ENCODE assay signal across 8 cellular contexts in genomic region chr7:34087892-34088891, GRCh38.
DNase-seq lines count a peak whose midpoint lies in the region; ATAC-seq and TF ChIP-seq lines count a peak whose summit lies in the region.

No MANE protein-coding gene starts in this region.

- no peaks in the 10 kb centered on the region for H3K9me3 Mint-ChIP-seq in Calu3 (ENCODE audit: low read depth, unreplicated experiment)
- H3K9me3 Mint-ChIP-seq in T-cell: no peaks in the 10 kb centered on the region
- peaks cover 2% of the 10 kb centered on the region for H3K9me3 Mint-ChIP-seq in activated CD4-positive, alpha-beta T cell treated with anti-CD3 and anti-CD28 coated beads, Interleukin-2, amount 10 ng/mL, durations not matched to agents 7 days and 5 days

- H3K27ac Mint-ChIP-seq in Calu3 (ENCODE audit: unreplicated experiment): no peak overlapping the region
- H3K27ac Mint-ChIP-seq in T-cell: no peak overlapping the region
- no peak overlapping the region for H3K27ac Mint-ChIP-seq in activated CD4-positive, alpha-beta T cell treated with anti-CD3 and anti-CD28 coated beads, Interleukin-2, amount 10 ng/mL, durations not matched to agents 7 days and 5 days

- CTCF ChIA-PET in Calu3 (lab: Charles Lee): interaction anchor here (0.7 to 3.3 kb wide), 13 partner anchors 18 to 509 kb away, joined by 3 to 162 read pairs (median 5); no protein-coding TSS in a partner anchor
- CTCF ChIA-PET in T-cell (lab: Charles Lee): no interaction called here
- CTCF ChIA-PET in activated CD4-positive, alpha-beta T cell treated with anti-CD3 and anti-CD28 coated beads, Interleukin-2, amount 10 ng/mL, durations not matched to agents 7 days and 5 days (lab: Charles Lee): interaction anchor here (1.1 kb wide), 1 partner anchor 19 kb away, joined by 3 read pairs; no protein-coding TSS in a partner anchor

- H3K4me1 Mint-ChIP-seq in Calu3 (ENCODE audit: low read depth, unreplicated experiment) (no peaks in the 10 kb centered on the region), T-cell (no peaks in the 10 kb centered on the region)
- no peaks in the 10 kb centered on the region for H3K4me1 Mint-ChIP-seq in activated CD4-positive, alpha-beta T cell treated with anti-CD3 and anti-CD28 coated beads, Interleukin-2, amount 10 ng/mL, durations not matched to agents 7 days and 5 days

- peak; percentile 90 for TF ChIP-seq CTCF in Calu3 (IDR thresholded peaks at IDR 0.05; ENCODE audit: unreplicated experiment)

- in situ Hi-C loops in SK-MEL-5 (cut with HindIII; ENCODE audit: low pct_unique_long_range_greater_than_20kb, low sequenced_read_pairs): no loop called here

- no peaks in the 10 kb centered on the region for H3K36me3 Mint-ChIP-seq in Calu3 (ENCODE audit: insufficient read depth, unreplicated experiment)
- H3K36me3 Mint-ChIP-seq in T-cell: no peaks in the 10 kb centered on the region
- H3K36me3 Mint-ChIP-seq in activated CD4-positive, alpha-beta T cell treated with anti-CD3 and anti-CD28 coated beads, Interleukin-2, amount 10 ng/mL, durations not matched to agents 7 days and 5 days (ENCODE audit: low read depth): no peaks in the 10 kb centered on the region

- H3K4me3 Mint-ChIP-seq in Calu3 (ENCODE audit: low read depth, unreplicated experiment) (no peak overlapping the region), T-cell (no peak overlapping the region)
- H3K4me3 Mint-ChIP-seq in activated CD4-positive, alpha-beta T cell treated with anti-CD3 and anti-CD28 coated beads, Interleukin-2, amount 10 ng/mL, durations not matched to agents 7 days and 5 days: no peak overlapping the region

- ATAC-seq in T-cell (replicated peaks in 1 of 4): no peak

- intact Hi-C loops in Calu3 (cut with micrococcal nuclease; ENCODE audit: unreplicated experiment): loop anchor here (1.0 to 10.0 kb wide), 2 partner anchors 106 to 843 kb away; no protein-coding TSS in a partner anchor

- BruUV-seq in Calu3 (replicated peaks; lab: Mats Ljungman, UMichigan): no TSS peak

- peaks cover 18% of the 10 kb centered on the region for H3K27me3 Mint-ChIP-seq in Calu3 (ENCODE audit: unreplicated experiment)
- H3K27me3 Mint-ChIP-seq in T-cell: no peaks in the 10 kb centered on the region
- H3K27me3 Mint-ChIP-seq in activated CD4-positive, alpha-beta T cell treated with anti-CD3 and anti-CD28 coated beads, Interleukin-2, amount 10 ng/mL, durations not matched to agents 7 days and 5 days: no peaks in the 10 kb centered on the region

- POLR2A ChIA-PET in T-cell (lab: Charles Lee): no interaction called here
- POLR2A ChIA-PET in activated CD4-positive, alpha-beta T cell treated with anti-CD3 and anti-CD28 coated beads, Interleukin-2, amount 10 ng/mL, durations not matched to agents 7 days and 5 days (lab: Charles Lee): no interaction called here

- DNase-seq in Calu3 (peak; percentile 79), H4 (ENCODE audit: low spot score) (peak; percentile 77), SK-MEL-5 (ENCODE audit: low read depth, low spot score) (peak; percentile 79), iPS DF 4.7 (ENCODE audit: extremely low read depth, low spot score) (peak; percentile 28), T-cell (no peak), activated T-cell treated with anti-CD3 and anti-CD28 coated beads for 4 hours (no peak)
- DNase-seq in activated CD4-positive, CD25-positive, alpha-beta regulatory T cell (lab: John Stamatoyannopoulos, UW): no peak
- no peak for DNase-seq in activated CD4-positive, alpha-beta T cell treated with anti-CD3 and anti-CD28 coated beads, Interleukin-2, amount 10 ng/mL, durations not matched to agents 7 days and 5 days

Comparison
In these comparisons a context has a peak if more than half of its experiments do, and no peak if none do; other contexts are left out.
1. DNase-seq: peak in Calu3 (single experiment), H4 (single experiment), SK-MEL-5 (single experiment) and iPS DF 4.7 (single experiment); none in activated CD4-positive, CD25-positive, alpha-beta regulatory T cell (0 of 4), T-cell (0 of 34), activated T-cell treated with anti-CD3 and anti-CD28 coated beads for 4 hours (single experiment) and activated CD4-positive, alpha-beta T cell treated with anti-CD3 and anti-CD28 coated beads, Interleukin-2, amount 10 ng/mL, durations not matched to agents 7 days and 5 days (single experiment).
2. CTCF ChIA-PET loops: an anchor here in Calu3 (0.7 to 3.3 kb wide) and activated CD4-positive, alpha-beta T cell treated with anti-CD3 and anti-CD28 coated beads, Interleukin-2, amount 10 ng/mL, durations not matched to agents 7 days and 5 days (1.1 kb wide); none called in T-cell.